16 cellular contexts compared by ENCODE assay signal in the genomic region with DNA sequence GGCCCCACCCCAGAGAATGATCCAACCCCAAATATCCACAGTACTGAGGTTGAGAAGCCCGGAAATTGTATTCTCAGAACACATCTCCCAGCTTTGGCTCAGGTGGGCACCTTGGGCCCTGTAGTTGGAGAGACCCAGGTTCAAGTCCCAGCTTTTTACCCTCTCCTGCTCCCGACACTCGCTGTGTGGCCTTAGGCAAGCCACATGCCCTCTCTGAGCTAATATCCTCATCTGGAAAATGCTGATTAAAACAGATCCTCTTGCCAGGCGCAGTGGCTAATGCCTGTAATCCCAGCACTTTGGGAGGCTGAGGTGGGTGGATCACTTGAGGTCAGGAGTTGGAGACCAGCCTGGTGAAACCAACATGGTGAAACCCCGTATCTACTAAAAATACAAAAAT. TPM values are rescaled to one million over a fixed set of nuclear protein-coding genes. Genes with fewer than 3 reads are reported as not detected.
A peak's percentile ranks its signal among the peaks of the same experiment; 100 is the strongest.
DNase-seq lines count a peak whose midpoint lies in the region; ATAC-seq and TF ChIP-seq lines count a peak whose summit lies in the region.
"Had no signal": no experiment of that assay in that cellular context is flagged by ENCODE, and none has a peak within 500 bp of the region (broad histone marks: within the 10 kb centered on the region; RNA-seq: fewer than 3 reads in every experiment).

No MANE protein-coding gene starts in this region.

- ATAC-seq in psoas muscle (no peak), GM21723 (IDR thresholded peaks at IDR 0.05; ENCODE audit: unreplicated experiment) (no peak)
- ATAC-seq: GM12878 had no signal

- POLR2A ChIA-PET in HEK293 (lab: Yijun Ruan, JAX) (interaction anchor here (1.1 kb wide), 1 partner anchor 9 kb away, joined by 3 read pairs; no protein-coding TSS in a partner anchor), RWPE1 (lab: Yijun Ruan, JAX; ENCODE audit: low non-redundant PET) (no interaction called here)

- no peaks in the 10 kb centered on the region for H3K4me1 ChIP-seq in HEK293 (ENCODE audit: control insufficient read depth, insufficient read depth, low read length)
- peaks cover 48% of the 10 kb centered on the region for H3K4me1 ChIP-seq in psoas muscle
- peaks cover 6 to 62% (median 46%) of the 10 kb centered on the region in 5 donors for H3K4me1 ChIP-seq in subcutaneous abdominal adipose tissue (ENCODE audit: control insufficient read depth in 5 of 5, insufficient read depth in 5 of 5, low read length in 5 of 5)
- H3K4me1 ChIP-seq: BE2C had no signal

- no peak overlapping the region for H3K4me3 Mint-ChIP-seq in T-helper 2 cell treated with Interferon-gamma antibody and Interleukin-4, amounts not matched to agents 5 μg/mL and 100 μg/mL, for 36 hours
- H3K4me3 Mint-ChIP-seq: CD4-positive, alpha-beta memory T cell; H9 had no signal

- no peaks in the 10 kb centered on the region for H3K36me3 Mint-ChIP-seq in T-helper 2 cell treated with Interferon-gamma antibody and Interleukin-4, amounts not matched to agents 5 μg/mL and 100 μg/mL, for 36 hours (ENCODE audit: low read depth)
- H3K36me3 Mint-ChIP-seq: CD4-positive, alpha-beta memory T cell had no signal

- no peaks in the 10 kb centered on the region for H3K4me1 Mint-ChIP-seq in T-helper 2 cell treated with Interferon-gamma antibody and Interleukin-4, amounts not matched to agents 5 μg/mL and 100 μg/mL, for 36 hours (ENCODE audit: low read depth)
- H3K4me1 Mint-ChIP-seq: CD4-positive, alpha-beta memory T cell had no signal

- no peaks in the 10 kb centered on the region for H3K9me3 Mint-ChIP-seq in T-helper 2 cell treated with Interferon-gamma antibody and Interleukin-4, amounts not matched to agents 5 μg/mL and 100 μg/mL, for 36 hours
- H3K9me3 Mint-ChIP-seq: CD4-positive, alpha-beta memory T cell had no signal

- no peaks in the 10 kb centered on the region for H3K27me3 Mint-ChIP-seq in T-helper 2 cell treated with Interferon-gamma antibody and Interleukin-4, amounts not matched to agents 5 μg/mL and 100 μg/mL, for 36 hours (ENCODE audit: low read depth)

- peak overlapping the region in 3 of 5 donors; percentile 20 to 95 (median 86) for H3K9ac ChIP-seq in subcutaneous abdominal adipose tissue (ENCODE audit: low read length in 5 of 5)

- WGBS in psoas muscle, 3 donors, result 64 to 88% (median 64%) methylated on average over 5 of the region's 5 CpGs

- CTCF ChIA-PET in HEK293 (lab: Yijun Ruan, JAX), result interaction anchor here (0.6 to 2.5 kb wide), 3 partner anchors 9 to 356 kb away, joined by 3 to 9 read pairs (median 4); no protein-coding TSS in a partner anchor
- CTCF ChIA-PET in RWPE1 (lab: Yijun Ruan, JAX), result interaction anchor here (1.3 kb wide), 1 partner anchor 10 kb away, joined by 3 read pairs; no protein-coding TSS in a partner anchor

- no peak for TF ChIP-seq CTCF in HEK293 (tag by site-specific recombination; IDR thresholded peaks at IDR 0.05)
- no peak for TF ChIP-seq CTCF in RWPE1 (conservative IDR thresholded peaks at IDR 0.05; ENCODE audit: low read depth)
- no peak for TF ChIP-seq CTCF in psoas muscle (IDR thresholded peaks at IDR 0.05)

- H3K27ac ChIP-seq in HEK293 (ENCODE audit: extremely low read depth, low read depth, low read length), result no peak overlapping the region
- H3K27ac ChIP-seq in RWPE1, result peak overlapping the region; percentile 6; the same call in 1 of the 2 replicates
- H3K27ac ChIP-seq in psoas muscle, result peak overlapping the region; percentile 94
- peak overlapping the region; percentile 97 for H3K27ac ChIP-seq in subcutaneous abdominal adipose tissue (ENCODE audit: low read depth, low read length)
- H3K27ac ChIP-seq: C4-2B had no signal

- H3K4me3 ChIP-seq in HEK293 (ENCODE audit: low read depth, low read length), result no peak overlapping the region
- H3K4me3 ChIP-seq in psoas muscle, result no peak overlapping the region
- H3K4me3 ChIP-seq in subcutaneous abdominal adipose tissue (ENCODE audit: low read depth in 1 of 5, low read length in 5 of 5), result peak overlapping the region; percentile 63 to 95 (median 81)
- H3K4me3 ChIP-seq: GM12878 had no signal

- H3K27ac Mint-ChIP-seq in T-helper 2 cell treated with Interferon-gamma antibody and Interleukin-4, amounts not matched to agents 5 μg/mL and 100 μg/mL, for 36 hours, result no peak overlapping the region
- H3K27ac Mint-ChIP-seq: CD4-positive, alpha-beta memory T cell; H9 had no signal

- H3K27me3 ChIP-seq in psoas muscle (ENCODE audit: insufficient read depth in 3 of 3, low read length in 2 of 3), result no peaks in the 10 kb centered on the region
- H3K27me3 ChIP-seq in subcutaneous abdominal adipose tissue (ENCODE audit: control insufficient read depth in 5 of 5, insufficient read depth in 4 of 5, low read length in 5 of 5), result peaks cover 0 to 2% (median 0%) of the 10 kb centered on the region in 5 donors
- H3K27me3 ChIP-seq: BE2C had no signal

- H3K36me3 ChIP-seq in HEK293 (ENCODE audit: control insufficient read depth in 2 of 2, insufficient read depth in 1 of 2, low read length in 2 of 2) (no peaks in the 10 kb centered on the region), psoas muscle (ENCODE audit: insufficient read depth in 1 of 2, low read depth in 1 of 2) (peaks cover 0 to 30% of the 10 kb centered on the region in 2 donors), subcutaneous abdominal adipose tissue (ENCODE audit: control insufficient read depth in 5 of 5, insufficient read depth in 5 of 5, low read length in 5 of 5) (peaks cover 0 to 49% (median 26%) of the 10 kb centered on the region in 5 donors)
- H3K36me3 ChIP-seq: BE2C had no signal

- intact Hi-C loops in psoas muscle (cut with DNase I), result no loop called here

- DNase-seq in RWPE1 (ENCODE audit: low spot score) (no peak), psoas muscle (no peak)
- no peak for DNase-seq in T-helper 2 cell treated with Interferon-gamma antibody and Interleukin-4, amounts not matched to agents 5 μg/mL and 100 μg/mL, for 36 hours (ENCODE audit: low spot score)
- no peak for DNase-seq in stimulated activated naive CD4-positive, alpha-beta T cell treated with Interleukin-2 at 50 U/mL for 16 hours (lab: John Stamatoyannopoulos, UW)
- DNase-seq: BE2C; CD4-positive, alpha-beta memory T cell; DMS79; GOT3; H9 had no signal

- no peaks in the 10 kb centered on the region for H3K9me3 ChIP-seq in HEK293 (ENCODE audit: control insufficient read depth, insufficient read depth, low read depth, low read length)
- H3K9me3 ChIP-seq in psoas muscle, result no peaks in the 10 kb centered on the region
- peaks cover 0 to 2% (median 0%) of the 10 kb centered on the region in 5 donors for H3K9me3 ChIP-seq in subcutaneous abdominal adipose tissue (ENCODE audit: control insufficient read depth in 5 of 5, low read length in 5 of 5)
- H3K9me3 ChIP-seq: BE2C had no signal

TF ChIP-seq in HEK293, 187 proteins besides CTCF, POLR2A, EP300 and RAD21:
- TF ChIP-seq ZNF768 (tag by site-specific recombination; IDR thresholded peaks at IDR 0.05) (peak; percentile 69), ZNF221 (tag by site-specific recombination; IDR thresholded peaks at IDR 0.05; ENCODE audit: borderline replicate concordance) (no peak), ZNF658 (tag by site-specific recombination; IDR thresholded peaks at IDR 0.05) (no peak)
- TF ChIP-seq, protein P1, sequence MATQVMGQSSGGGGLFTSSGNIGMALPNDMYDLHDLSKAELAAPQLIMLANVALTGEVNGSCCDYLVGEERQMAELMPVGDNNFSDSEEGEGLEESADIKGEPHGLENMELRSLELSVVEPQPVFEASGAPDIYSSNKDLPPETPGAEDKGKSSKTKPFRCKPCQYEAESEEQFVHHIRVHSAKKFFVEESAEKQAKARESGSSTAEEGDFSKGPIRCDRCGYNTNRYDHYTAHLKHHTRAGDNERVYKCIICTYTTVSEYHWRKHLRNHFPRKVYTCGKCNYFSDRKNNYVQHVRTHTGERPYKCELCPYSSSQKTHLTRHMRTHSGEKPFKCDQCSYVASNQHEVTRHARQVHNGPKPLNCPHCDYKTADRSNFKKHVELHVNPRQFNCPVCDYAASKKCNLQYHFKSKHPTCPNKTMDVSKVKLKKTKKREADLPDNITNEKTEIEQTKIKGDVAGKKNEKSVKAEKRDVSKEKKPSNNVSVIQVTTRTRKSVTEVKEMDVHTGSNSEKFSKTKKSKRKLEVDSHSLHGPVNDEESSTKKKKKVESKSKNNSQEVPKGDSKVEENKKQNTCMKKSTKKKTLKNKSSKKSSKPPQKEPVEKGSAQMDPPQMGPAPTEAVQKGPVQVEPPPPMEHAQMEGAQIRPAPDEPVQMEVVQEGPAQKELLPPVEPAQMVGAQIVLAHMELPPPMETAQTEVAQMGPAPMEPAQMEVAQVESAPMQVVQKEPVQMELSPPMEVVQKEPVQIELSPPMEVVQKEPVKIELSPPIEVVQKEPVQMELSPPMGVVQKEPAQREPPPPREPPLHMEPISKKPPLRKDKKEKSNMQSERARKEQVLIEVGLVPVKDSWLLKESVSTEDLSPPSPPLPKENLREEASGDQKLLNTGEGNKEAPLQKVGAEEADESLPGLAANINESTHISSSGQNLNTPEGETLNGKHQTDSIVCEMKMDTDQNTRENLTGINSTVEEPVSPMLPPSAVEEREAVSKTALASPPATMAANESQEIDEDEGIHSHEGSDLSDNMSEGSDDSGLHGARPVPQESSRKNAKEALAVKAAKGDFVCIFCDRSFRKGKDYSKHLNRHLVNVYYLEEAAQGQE (tag by site-specific recombination; IDR thresholded peaks at IDR 0.05), result no peak

RNA-seq across cellular contexts. Expression of gene PLIN4, which starts 2.6 kb away (rescaled TPM):
- total RNA-seq in psoas muscle, result 100 to 1,000 TPM; 115 to 309 (median 183) TPM
- polyA plus RNA-seq in psoas muscle, result 10 to 100 TPM; 29.0 to 97.8 (median 50.4) TPM

RNA-seq across cellular contexts. Expression of gene PLIN5, which starts 19.3 kb away (rescaled TPM):
- 100 to 1,000 TPM in 2 of 4 donors, 10 to 100 TPM in 2; 61.7 to 143 (median 118) TPM for total RNA-seq in psoas muscle
- polyA plus RNA-seq in psoas muscle, result 10 to 100 TPM; 14.5 to 96.8 (median 22.8) TPM
- total RNA-seq: HT1080 had no signal
- polyA plus RNA-seq: AG04450 had no signal

RNA-seq across cellular contexts. Expression of gene LRG1, which starts 24.1 kb away (rescaled TPM):
- total RNA-seq in psoas muscle, result 1 to 10 TPM in 1 of 4 donors, under 1 TPM in 2, not detected in 1; 0.42 to 1.8 (median 0.53) TPM
- polyA plus RNA-seq in psoas muscle, result under 1 TPM; 0.09 to 0.42 (median 0.15) TPM
- total RNA-seq: CD4-positive, alpha-beta memory T cell; HT1080 had no signal

RNA-seq across cellular contexts. Expression of gene HDGFL2, which starts 43.6 kb away (rescaled TPM):
- 10 to 100 TPM; 32.3 to 47.7 (median 39.5) TPM for total RNA-seq in psoas muscle
- 10 to 100 TPM; 33.4 to 56.4 (median 51.3) TPM for polyA plus RNA-seq in psoas muscle

RNA-seq across cellular contexts. Expression of gene SEMA6B, which starts 43.8 kb away (rescaled TPM):
- total RNA-seq in psoas muscle, result 10 to 100 TPM in 2 of 4 donors, 1 to 10 TPM in 2; 6.2 to 11.7 (median 10.0) TPM
- polyA plus RNA-seq in psoas muscle, result 1 to 10 TPM; 2.3 to 7.1 (median 5.6) TPM
- polyA plus RNA-seq: CD4-positive, alpha-beta memory T cell; GM12878 had no signal

Comparison
In these comparisons a context has a peak if more than half of its experiments do, and no peak if none do; other contexts are left out.
1. H3K4me3 ChIP-seq: peak in subcutaneous abdominal adipose tissue (5 of 5); none in HEK293 (single experiment) and psoas muscle (single experiment).